In the genomic region with DNA sequence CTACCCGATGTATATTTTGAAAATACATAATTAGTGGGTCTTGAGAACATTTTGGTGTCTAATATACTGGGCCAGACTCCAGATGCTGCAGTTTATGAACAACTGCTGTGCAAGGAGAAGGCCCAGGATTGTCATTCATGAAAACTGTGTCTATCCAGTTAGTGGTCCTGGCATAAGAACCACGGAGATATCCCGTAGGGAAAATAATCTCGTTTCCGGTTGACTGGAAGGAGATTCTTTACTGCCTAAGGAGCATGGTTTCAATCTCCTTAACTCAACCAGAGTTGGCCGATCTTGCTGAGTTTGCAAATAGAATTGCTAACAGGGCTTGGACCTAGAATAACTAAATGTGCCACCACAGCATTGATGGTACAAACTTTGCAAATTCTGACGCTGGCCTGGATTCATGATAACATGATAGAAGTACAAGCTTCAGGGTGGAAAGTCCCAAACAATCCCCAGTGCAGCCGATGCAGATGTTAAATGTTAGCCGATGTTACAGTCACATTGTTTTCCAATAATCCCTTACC, we compare ENCODE assay signal across 32 cellular contexts. TPM values are rescaled to one million over a fixed set of nuclear protein-coding genes. Genes with fewer than 3 reads are reported as not detected.
"Had no signal": no experiment of that assay in that cellular context is flagged by ENCODE, and none has a peak within 500 bp of the region (broad histone marks: within the 10 kb centered on the region; RNA-seq: fewer than 3 reads in every experiment).

No MANE protein-coding gene starts in this region.

- H3K27me3 ChIP-seq: dorsolateral prefrontal cortex, testis, tibial nerve, vagina had no signal

- H3K4me3 ChIP-seq: dorsolateral prefrontal cortex, gastroesophageal sphincter, left ventricle myocardium inferior, lower lobe of right lung, psoas muscle, spleen, testis, tibial nerve, upper lobe of right lung, vagina had no signal

- DNase-seq: cortex of kidney; dorsolateral prefrontal cortex; effector CD8-positive, alpha-beta T cell; glutamatergic neuron; immature natural killer cell; left cardiac atrium; left ventricle myocardium inferior; lower lobe of right lung; midbrain; naive B cell; psoas muscle; retina; spleen; stimulated activated CD4-positive, alpha-beta T cell treated with anti-CD3 and anti-CD28 coated beads, Interleukin-15, amount 100 ng/mL, for 24 hours; stimulated activated CD4-positive, alpha-beta T cell treated with anti-CD3 and anti-CD28 coated beads, Interleukin-1b, Interleukin-23, amount 100 ng/mL, for 48 hours; stimulated activated CD4-positive, alpha-beta T cell treated with anti-CD3 and anti-CD28 coated beads, Interleukin-4, amount 100 ng/mL, for 24 hours; stimulated activated naive B cell treated with anti-CD40 and anti-IgM and Interleukin-4, amounts not matched to agents 10 μg/mL and 1 μg/mL and 100 μg/mL, for 72 hours; stimulated activated naive CD8-positive, alpha-beta T cell treated with anti-CD3 and anti-CD28 coated beads, Interleukin-15, amount 100 ng/mL, for 72 hours; testis; upper lobe of right lung had no signal

- H3K4me1 ChIP-seq: lower lobe of right lung, psoas muscle, testis, upper lobe of right lung had no signal

- H3K4me3 Mint-ChIP-seq: immature natural killer cell; memory B cell; naive B cell; nephron; stimulated activated naive B cell treated with anti-CD40 and anti-IgM and Interleukin-4, amounts not matched to agents 10 μg/mL and 1 μg/mL and 100 μg/mL, for 72 hours; stimulated activated naive CD8-positive, alpha-beta T cell treated with anti-CD3 and anti-CD28 coated beads, Interleukin-15, amount 100 ng/mL, for 72 hours had no signal

- H3K9me3 Mint-ChIP-seq: immature natural killer cell; memory B cell; naive B cell; nephron; stimulated activated naive B cell treated with anti-CD40 and anti-IgM and Interleukin-4, amounts not matched to agents 10 μg/mL and 1 μg/mL and 100 μg/mL, for 72 hours; stimulated activated naive CD8-positive, alpha-beta T cell treated with anti-CD3 and anti-CD28 coated beads, Interleukin-15, amount 100 ng/mL, for 72 hours had no signal

- H3K36me3 Mint-ChIP-seq: immature natural killer cell; memory B cell; naive B cell; stimulated activated naive B cell treated with anti-CD40 and anti-IgM and Interleukin-4, amounts not matched to agents 10 μg/mL and 1 μg/mL and 100 μg/mL, for 72 hours had no signal

- H3K9me3 ChIP-seq: gastroesophageal sphincter, left ventricle myocardium inferior, lower lobe of right lung, psoas muscle, spleen, testis, tibial nerve, upper lobe of right lung, vagina had no signal

- H3K36me3 ChIP-seq: gastroesophageal sphincter, left ventricle myocardium inferior, lower lobe of right lung, spleen, tibial nerve, upper lobe of right lung, vagina had no signal

- FAIRE-seq: keratinocyte had no signal

- H3K27ac Mint-ChIP-seq: immature natural killer cell; memory B cell; naive B cell; nephron; stimulated activated naive B cell treated with anti-CD40 and anti-IgM and Interleukin-4, amounts not matched to agents 10 μg/mL and 1 μg/mL and 100 μg/mL, for 72 hours; stimulated activated naive CD8-positive, alpha-beta T cell treated with anti-CD3 and anti-CD28 coated beads, Interleukin-15, amount 100 ng/mL, for 72 hours had no signal

- ATAC-seq: gastroesophageal sphincter; left cardiac atrium; lower lobe of right lung; psoas muscle; sciatic nerve; stimulated activated naive B cell treated with anti-CD40 and anti-IgM and Interleukin-4, amounts not matched to agents 10 μg/mL and 1 μg/mL and 100 μg/mL, for 72 hours; stimulated activated naive CD8-positive, alpha-beta T cell treated with anti-CD3 and anti-CD28 coated beads, Interleukin-15, amount 100 ng/mL, for 72 hours; upper lobe of right lung had no signal

- H3K27ac ChIP-seq: dorsolateral prefrontal cortex, gastroesophageal sphincter, left ventricle myocardium inferior, lower lobe of right lung, psoas muscle, spleen, testis, tibial nerve, upper lobe of right lung, vagina had no signal

RNA-seq across cellular contexts. Expression of gene BPIFC, which starts 47.6 kb away (rescaled TPM):
- total RNA-seq: fibroblast of villous mesenchyme, gastroesophageal sphincter, left cardiac atrium, left ventricle myocardium inferior, lower lobe of right lung, omental fat pad, psoas muscle, sciatic nerve, skeletal muscle tissue, spleen, subcutaneous adipose tissue, tibial nerve, upper lobe of right lung, vagina had no signal
- polyA plus RNA-seq: immature natural killer cell, spleen had no signal

RNA-seq across cellular contexts. Expression of gene RFPL3, which starts 59.0 kb away (rescaled TPM):
- total RNA-seq: fibroblast of villous mesenchyme, gastroesophageal sphincter, left cardiac atrium, left ventricle myocardium inferior, lower lobe of right lung, omental fat pad, psoas muscle, sciatic nerve, skeletal muscle tissue, spleen, subcutaneous adipose tissue, tibial nerve, upper lobe of right lung, vagina had no signal
- polyA plus RNA-seq: esophagus, immature natural killer cell, keratinocyte, psoas muscle had no signal
